Comparison of ENCODE assay signal across 23 cellular contexts in genomic region chr19:16403151-16403977, GRCh38.
DNase-seq lines count a peak whose midpoint lies in the region; ATAC-seq and TF ChIP-seq lines count a peak whose summit lies in the region.
"Had no signal": no experiment of that assay in that cellular context is flagged by ENCODE, and none has a peak within 500 bp of the region (broad histone marks: within the 10 kb centered on the region; RNA-seq: fewer than 3 reads in every experiment).

No MANE protein-coding gene starts in this region.

- ATAC-seq in gastroesophageal sphincter: peak; percentile 84
- peak; percentile 28 to 36 for ATAC-seq in lower lobe of right lung
- ATAC-seq in GM19035 (IDR thresholded peaks at IDR 0.05; ENCODE audit: unreplicated experiment): no peak
- ATAC-seq in left lobe of liver: no peak
- ATAC-seq: A549 had no signal

- H3K36me3 ChIP-seq in CD4-positive, alpha-beta memory T cell (ENCODE audit: insufficient read depth, low read length): peaks cover 57% of the 10 kb centered on the region
- H3K36me3 ChIP-seq in gastroesophageal sphincter (peaks cover 0 to 94% of the 10 kb centered on the region in 2 donors), lower lobe of right lung (peaks cover 74% of the 10 kb centered on the region), stomach (peaks cover 59 to 96% (median 91%) of the 10 kb centered on the region in 4 donors), Karpas-422 (ENCODE audit: insufficient read depth, low read length) (peaks cover 22% of the 10 kb centered on the region; the same call in 1 of the 2 replicates)

- H3K4me3 Mint-ChIP-seq in CD4-positive, alpha-beta memory T cell: no peak overlapping the region
- H3K4me3 Mint-ChIP-seq: activated CD4-positive, alpha-beta T cell treated with anti-CD3 and anti-CD28 coated beads, Interleukin-2, amount 10 ng/mL, durations not matched to agents 24 days and 14 days; activated T-helper 1 cell treated with anti-CD3 and anti-CD28 coated beads, Interleukin-12 subunit alpha, Interleukin-12 subunit beta, Interleukin-2, Interleukin-4 antibody, amounts not matched to agents 30 ng/mL and 10 ng/mL and 1 ng/mL, durations not matched to agents 14 hours and 24 hours and 36 hours; endodermal cell had no signal

- intact Hi-C loops in CD4-positive, alpha-beta memory T cell (cut with micrococcal nuclease): no loop called here
- intact Hi-C loops in lower lobe of right lung (cut with DNase I): no loop called here
- intact Hi-C loops in stomach (cut with DNase I; ENCODE audit: low total_unique reads): no loop called here

- H3K27me3 ChIP-seq in CD4-positive, alpha-beta memory T cell (ENCODE audit: insufficient read depth, low read length): no peaks in the 10 kb centered on the region
- H3K27me3 ChIP-seq in gastroesophageal sphincter: no peaks in the 10 kb centered on the region
- H3K27me3 ChIP-seq in lower lobe of right lung (ENCODE audit: low read depth): no peaks in the 10 kb centered on the region
- no peaks in the 10 kb centered on the region for H3K27me3 ChIP-seq in stomach
- H3K27me3 ChIP-seq in Karpas-422 (ENCODE audit: low read length): no peaks in the 10 kb centered on the region
- H3K27me3 ChIP-seq: tibial artery had no signal

- TF ChIP-seq POLR2A in gastroesophageal sphincter (IDR thresholded peaks at IDR 0.05) (no peak), stomach (IDR thresholded peaks at IDR 0.05) (no peak)

- in situ Hi-C loops in G401 (cut with HindIII; ENCODE audit: low sequenced_read_pairs): no loop called here

- 60 to 89% methylated on average over 4 of the region's 22 CpGs for WGBS in gastroesophageal sphincter (ENCODE audit: low coverage in 1 of 2), 2 donors
- WGBS in stomach, 5 donors: 89 to 94% (median 91%) methylated on average over 19 to 22 of the region's 22 CpGs

- no peak overlapping the region for H3K27ac ChIP-seq in CD4-positive, alpha-beta memory T cell (ENCODE audit: low read depth, low read length)
- H3K27ac ChIP-seq in gastroesophageal sphincter (peak overlapping the region in 3 of 4 donors; percentile 53 to 77 (median 75)), lower lobe of right lung (peak overlapping the region; percentile 38), stomach (peak overlapping the region in 3 of 5 donors; percentile 13 to 44 (median 14)), Karpas-422 (ENCODE audit: low read length) (no peak overlapping the region)
- H3K27ac ChIP-seq: A549, SK-N-MC, tibial artery had no signal

- TF ChIP-seq CTCF in gastroesophageal sphincter (IDR thresholded peaks at IDR 0.05): no peak
- no peak for TF ChIP-seq CTCF in lower lobe of right lung (IDR thresholded peaks at IDR 0.05)
- no peak for TF ChIP-seq CTCF in stomach (IDR thresholded peaks at IDR 0.05)

- no peaks in the 10 kb centered on the region for H3K9me3 ChIP-seq in CD4-positive, alpha-beta memory T cell (ENCODE audit: control insufficient read depth in 1 of 2, low read length in 2 of 2)
- H3K9me3 ChIP-seq in gastroesophageal sphincter (no peaks in the 10 kb centered on the region), lower lobe of right lung (no peaks in the 10 kb centered on the region), stomach (no peaks in the 10 kb centered on the region), Karpas-422 (ENCODE audit: low read length) (no peaks in the 10 kb centered on the region)
- H3K9me3 ChIP-seq: A549, Caco-2, tibial artery had no signal

- DNase-seq in CD4-positive, alpha-beta memory T cell: no peak
- DNase-seq in lower lobe of right lung (no peak), stomach (no peak), Karpas-422 (no peak), G401 (ENCODE audit: low spot score) (no peak), left lobe of liver (ENCODE audit: low spot score) (no peak)
- DNase-seq: activated CD4-positive, alpha-beta T cell treated with anti-CD3 and anti-CD28 coated beads, Interleukin-2, amount 10 ng/mL, durations not matched to agents 24 days and 14 days; activated naive CD4-positive, alpha-beta T cell treated with anti-CD3 and anti-CD28 coated beads, Interleukin-2, amount 50 U/mL, for 16 hours; Caco-2; DND-41; endodermal cell; mesendoderm; NCI-H1092; NCI-H1930; NCI-H2227 treated with DMSO at 0.1 percent for 48 hours; stimulated activated naive CD4-positive, alpha-beta T cell treated with Interleukin-2 at 50 U/mL for 16 hours; T-helper 2 cell; tibial artery had no signal

- peaks cover 17% of the 10 kb centered on the region for H3K4me1 ChIP-seq in CD4-positive, alpha-beta memory T cell (ENCODE audit: insufficient read depth, low read length)
- H3K4me1 ChIP-seq in gastroesophageal sphincter: peaks cover 0 to 29% (median 7%) of the 10 kb centered on the region in 3 donors
- H3K4me1 ChIP-seq in lower lobe of right lung: peaks cover 12% of the 10 kb centered on the region
- peaks cover 7 to 9% (median 7%) of the 10 kb centered on the region in 4 donors for H3K4me1 ChIP-seq in stomach
- peaks cover 4% of the 10 kb centered on the region; the same call in 1 of the 2 replicates for H3K4me1 ChIP-seq in Karpas-422 (ENCODE audit: low read length)
- H3K4me1 ChIP-seq: A549, Caco-2 had no signal

- TF ChIP-seq EP300 in gastroesophageal sphincter (IDR thresholded peaks at IDR 0.05): no peak
- TF ChIP-seq EP300 in stomach (IDR thresholded peaks at IDR 0.05): no peak

- no peak overlapping the region for H3K9ac ChIP-seq in Karpas-422 (ENCODE audit: low read length)

- peak overlapping the region in 4 of 7 donors; percentile 13 to 62 (median 22) for H3K27ac Mint-ChIP-seq in CD4-positive, alpha-beta memory T cell
- H3K27ac Mint-ChIP-seq: activated CD4-positive, alpha-beta T cell treated with anti-CD3 and anti-CD28 coated beads, Interleukin-2, amount 10 ng/mL, durations not matched to agents 24 days and 14 days; activated T-helper 1 cell treated with anti-CD3 and anti-CD28 coated beads, Interleukin-12 subunit alpha, Interleukin-12 subunit beta, Interleukin-2, Interleukin-4 antibody, amounts not matched to agents 30 ng/mL and 10 ng/mL and 1 ng/mL, durations not matched to agents 14 hours and 24 hours and 36 hours; endodermal cell had no signal

- peaks cover 41 to 51% of the 10 kb centered on the region in 2 donors for H3K36me3 Mint-ChIP-seq in CD4-positive, alpha-beta memory T cell

- no peak overlapping the region for H3K4me3 ChIP-seq in CD4-positive, alpha-beta memory T cell (ENCODE audit: low read length in 2 of 2)
- H3K4me3 ChIP-seq in gastroesophageal sphincter (no peak overlapping the region), lower lobe of right lung (no peak overlapping the region), stomach (no peak overlapping the region), Karpas-422 (ENCODE audit: low read length) (no peak overlapping the region)
- H3K4me3 ChIP-seq: A549, SK-N-MC, tibial artery had no signal

- H4K20me1 ChIP-seq in Karpas-422 (ENCODE audit: insufficient read depth, low read depth, low read length): no peaks in the 10 kb centered on the region

- CTCF ChIA-PET in CD4-positive, alpha-beta memory T cell (lab: Charles Lee; ENCODE audit: partially characterized antibody): no interaction called here

- POLR2A ChIA-PET in CD4-positive, alpha-beta memory T cell (lab: Charles Lee; ENCODE audit: partially characterized antibody): no interaction called here

- H3K27me3 Mint-ChIP-seq in CD4-positive, alpha-beta memory T cell: no peaks in the 10 kb centered on the region
- H3K27me3 Mint-ChIP-seq: activated CD4-positive, alpha-beta T cell treated with anti-CD3 and anti-CD28 coated beads, Interleukin-2, amount 10 ng/mL, durations not matched to agents 24 days and 14 days had no signal

- peaks cover 0 to under 1% (median 0%) of the 10 kb centered on the region in 8 donors for H3K9me3 Mint-ChIP-seq in CD4-positive, alpha-beta memory T cell
- H3K9me3 Mint-ChIP-seq: activated CD4-positive, alpha-beta T cell treated with anti-CD3 and anti-CD28 coated beads, Interleukin-2, amount 10 ng/mL, durations not matched to agents 24 days and 14 days; activated T-helper 1 cell treated with anti-CD3 and anti-CD28 coated beads, Interleukin-12 subunit alpha, Interleukin-12 subunit beta, Interleukin-2, Interleukin-4 antibody, amounts not matched to agents 30 ng/mL and 10 ng/mL and 1 ng/mL, durations not matched to agents 14 hours and 24 hours and 36 hours; endodermal cell had no signal

- H2AFZ ChIP-seq in Karpas-422 (ENCODE audit: low read length): no peak overlapping the region

- no peaks in the 10 kb centered on the region for H3K79me2 ChIP-seq in Karpas-422 (ENCODE audit: low read length)

- no peaks in the 10 kb centered on the region for H3K9me2 ChIP-seq in Karpas-422 (replicated peaks; ENCODE audit: insufficient read depth, low read length)

- H3K4me2 ChIP-seq in Karpas-422 (ENCODE audit: low read depth, low read length, poor library complexity, severe bottlenecking): no peak overlapping the region
- H3K4me2 ChIP-seq: A549 had no signal

- peaks cover 9 to 22% (median 11%) of the 10 kb centered on the region in 4 donors for H3K4me1 Mint-ChIP-seq in CD4-positive, alpha-beta memory T cell
- H3K4me1 Mint-ChIP-seq: endodermal cell had no signal

Comparison
In these comparisons a context has a peak if more than half of its experiments do, and no peak if none do; other contexts are left out.
1. H3K27ac ChIP-seq: peak in gastroesophageal sphincter (3 of 4), lower lobe of right lung (single experiment) and stomach (3 of 5); none in CD4-positive, alpha-beta memory T cell (single experiment) and Karpas-422 (single experiment).
2. ATAC-seq: peak in gastroesophageal sphincter (single experiment) and lower lobe of right lung (2 of 2); none in GM19035 (single experiment) and left lobe of liver (single experiment).